In genomic region chr9:131732061-131732526, GRCh38 we compare ENCODE assay signal across 8 cellular contexts. TPM values are rescaled to one million over a fixed set of nuclear protein-coding genes. Genes with fewer than 3 reads are reported as not detected.
DNase-seq lines count a peak whose midpoint lies in the region; ATAC-seq and TF ChIP-seq lines count a peak whose summit lies in the region.

No MANE protein-coding gene starts in this region.

- ATAC-seq in activated naive CD8-positive, alpha-beta T cell treated with anti-CD3 and anti-CD28 coated beads, Interleukin-2, amount 10 ng/mL, durations not matched to agents 7 days and 5 days (ENCODE audit: low read depth) = no peak
- ATAC-seq in GM18907 (IDR thresholded peaks at IDR 0.05; ENCODE audit: unreplicated experiment) = no peak
- ATAC-seq in GM18505 (IDR thresholded peaks at IDR 0.05; ENCODE audit: unreplicated experiment) = no peak

- H3K36me3 ChIP-seq in liver (ENCODE audit: control insufficient read depth in 4 of 4, insufficient read depth in 3 of 4, low read depth in 1 of 4, low read length in 3 of 4) = no peaks in the 10 kb centered on the region

- H3K4me1 Mint-ChIP-seq in HFFc6 (ENCODE audit: low read depth) = peaks cover 88% of the 10 kb centered on the region
- peaks cover 84% of the 10 kb centered on the region for H3K4me1 Mint-ChIP-seq in activated naive CD8-positive, alpha-beta T cell treated with anti-CD3 and anti-CD28 coated beads, Interleukin-2, amount 10 ng/mL, durations not matched to agents 7 days and 5 days

- no peaks in the 10 kb centered on the region for H3K9me3 Mint-ChIP-seq in HFFc6
- no peaks in the 10 kb centered on the region for H3K9me3 Mint-ChIP-seq in activated naive CD8-positive, alpha-beta T cell treated with anti-CD3 and anti-CD28 coated beads, Interleukin-2, amount 10 ng/mL, durations not matched to agents 7 days and 5 days

- H3K27ac Mint-ChIP-seq in HFFc6 = peak overlapping the region; percentile 81
- peak overlapping the region; percentile 98 for H3K27ac Mint-ChIP-seq in activated naive CD8-positive, alpha-beta T cell treated with anti-CD3 and anti-CD28 coated beads, Interleukin-2, amount 10 ng/mL, durations not matched to agents 7 days and 5 days

- H3K36me3 Mint-ChIP-seq in HFFc6 (ENCODE audit: low read depth) = peaks cover 19% of the 10 kb centered on the region
- peaks cover 3% of the 10 kb centered on the region for H3K36me3 Mint-ChIP-seq in activated naive CD8-positive, alpha-beta T cell treated with anti-CD3 and anti-CD28 coated beads, Interleukin-2, amount 10 ng/mL, durations not matched to agents 7 days and 5 days

- TF ChIP-seq POLR2A in GM18505 (IDR thresholded peaks at IDR 0.05; ENCODE audit: borderline replicate concordance, extremely low read depth, insufficient read depth, insufficient read length) = no peak

- no peak overlapping the region for H3K4me3 ChIP-seq in liver (ENCODE audit: low read depth in 1 of 3, low read length in 3 of 3)

- peak overlapping the region in 1 of 2 donors; percentile 49 for H3K9ac ChIP-seq in liver (ENCODE audit: low read depth in 1 of 2, low read length in 2 of 2)

- no peaks in the 10 kb centered on the region for H3K9me3 ChIP-seq in liver (ENCODE audit: control insufficient read depth in 4 of 4, low read length in 3 of 4)

- H3K27ac ChIP-seq in liver (ENCODE audit: low read depth in 1 of 2, low read length in 2 of 2) = peak overlapping the region; percentile 58 to 64

- peaks cover 27 to 75% (median 64%) of the 10 kb centered on the region in 4 donors for H3K4me1 ChIP-seq in liver (ENCODE audit: control insufficient read depth in 4 of 4, insufficient read depth in 4 of 4, low read length in 3 of 4)

- POLR2A ChIA-PET in activated naive CD8-positive, alpha-beta T cell treated with anti-CD3 and anti-CD28 coated beads, Interleukin-2, amount 10 ng/mL, durations not matched to agents 7 days and 5 days (lab: Charles Lee) = interaction anchor here (0.7 to 4.0 kb wide), 14 partner anchors 9 to 623 kb away, joined by 3 to 42 read pairs (median 3); partner anchors contain the start of gene RAPGEF1

- H3K4me3 Mint-ChIP-seq in HFFc6 = peak overlapping the region; percentile 43
- peak overlapping the region; percentile 88 for H3K4me3 Mint-ChIP-seq in activated naive CD8-positive, alpha-beta T cell treated with anti-CD3 and anti-CD28 coated beads, Interleukin-2, amount 10 ng/mL, durations not matched to agents 7 days and 5 days

- DNase-seq in AG20443 (ENCODE audit: low spot score) = peak; percentile 80
- peak; percentile 72 for DNase-seq in HFFc6
- DNase-seq in activated naive CD8-positive, alpha-beta T cell treated with anti-CD3 and anti-CD28 coated beads, Interleukin-2, amount 10 ng/mL, durations not matched to agents 7 days and 5 days = no peak
- no peak for DNase-seq in central memory CD4-positive, alpha-beta T cell
- no peak for DNase-seq in SW 1271 (lab: John Stamatoyannopoulos, UW)

- TF ChIP-seq RAD21 in liver (IDR thresholded peaks at IDR 0.05) = peak in 1 of 2 donors; percentile 62

- H3K27me3 Mint-ChIP-seq in HFFc6 (ENCODE audit: insufficient read depth) = no peaks in the 10 kb centered on the region
- no peaks in the 10 kb centered on the region for H3K27me3 Mint-ChIP-seq in activated naive CD8-positive, alpha-beta T cell treated with anti-CD3 and anti-CD28 coated beads, Interleukin-2, amount 10 ng/mL, durations not matched to agents 7 days and 5 days

- no peaks in the 10 kb centered on the region for H3K27me3 ChIP-seq in liver (ENCODE audit: control insufficient read depth in 4 of 4, insufficient read depth in 4 of 4, low read length in 3 of 4)

- TF ChIP-seq CTCF in HFFc6 (IDR thresholded peaks at IDR 0.05) (no peak), liver (IDR thresholded peaks at IDR 0.05; ENCODE audit: low read depth, low read length, missing input control) (no peak)

- WGBS in liver = 33% methylated on average over 8 of the region's 8 CpGs

TF ChIP-seq in liver, 16 proteins besides CTCF, POLR2A, EP300 and RAD21:
- TF ChIP-seq GABPA (IDR thresholded peaks at IDR 0.05 in 1 of 2, conservative IDR thresholded peaks at IDR 0.05 in 1 of 2) = no peak
- TF ChIP-seq MAX (IDR thresholded peaks at IDR 0.05) = peak; percentile 38
- TF ChIP-seq JUND (IDR thresholded peaks at IDR 0.05) = peak; percentile 38 to 53
- TF ChIP-seq REST (IDR thresholded peaks at IDR 0.05) = no peak
- TF ChIP-seq ZBTB33 (IDR thresholded peaks at IDR 0.05) = no peak
- TF ChIP-seq SP1 (IDR thresholded peaks at IDR 0.05) = peak; percentile 40
- TF ChIP-seq HNF4G (IDR thresholded peaks at IDR 0.05) = no peak
- no peak for TF ChIP-seq TAF1 (conservative IDR thresholded peaks at IDR 0.05)
- TF ChIP-seq YY1 (IDR thresholded peaks at IDR 0.05) = peak; percentile 65
- peak; percentile 65 to 67 for TF ChIP-seq RXRA (IDR thresholded peaks at IDR 0.05)
- TF ChIP-seq NR2F2 (IDR thresholded peaks at IDR 0.05) = no peak
- no peak for TF ChIP-seq EGR1 (IDR thresholded peaks at IDR 0.05; ENCODE audit: low read depth in 2 of 2)
- TF ChIP-seq ATF3 (IDR thresholded peaks at IDR 0.05) = peak; percentile 15
- peak; percentile 92 for TF ChIP-seq FOXA2 (IDR thresholded peaks at IDR 0.05)
- TF ChIP-seq FOXA1 (IDR thresholded peaks at IDR 0.05) = peak; percentile 89
- TF ChIP-seq HNF4A (conservative IDR thresholded peaks at IDR 0.05) = peak; percentile 71 to 77

RNA-seq across cellular contexts. Expression of gene RAPGEF1, which starts 7.8 kb away (rescaled TPM):
- total RNA-seq in HFFc6 (2021; fragmentation: NEBNext Ultra II Directional; extraction: Animal tissue kit (Norgen Biotek cat#: 25700)) = 10 to 100 TPM; 38.6 to 46.6 (median 42.3) TPM
- total RNA-seq in activated naive CD8-positive, alpha-beta T cell treated with anti-CD3 and anti-CD28 coated beads, Interleukin-2, amount 10 ng/mL, durations not matched to agents 7 days and 5 days = 100 to 1,000 TPM; 129 to 131 TPM
- total RNA-seq in liver = 10 to 100 TPM; 14.1 to 19.6 TPM
- 10 to 100 TPM in 1 of 2 donors, 1 to 10 TPM in 1; 5.6 to 19.7 TPM for polyA plus RNA-seq in liver

Comparison
In these comparisons a context has a peak if more than half of its experiments do, and no peak if none do; other contexts are left out.
1. DNase-seq: peak in AG20443 (single experiment) and HFFc6 (single experiment); none in activated naive CD8-positive, alpha-beta T cell treated with anti-CD3 and anti-CD28 coated beads, Interleukin-2, amount 10 ng/mL, durations not matched to agents 7 days and 5 days (single experiment), central memory CD4-positive, alpha-beta T cell (single experiment) and SW 1271 (0 of 2).